Comparison of ENCODE assay signal across 13 cellular contexts in the genomic region with DNA sequence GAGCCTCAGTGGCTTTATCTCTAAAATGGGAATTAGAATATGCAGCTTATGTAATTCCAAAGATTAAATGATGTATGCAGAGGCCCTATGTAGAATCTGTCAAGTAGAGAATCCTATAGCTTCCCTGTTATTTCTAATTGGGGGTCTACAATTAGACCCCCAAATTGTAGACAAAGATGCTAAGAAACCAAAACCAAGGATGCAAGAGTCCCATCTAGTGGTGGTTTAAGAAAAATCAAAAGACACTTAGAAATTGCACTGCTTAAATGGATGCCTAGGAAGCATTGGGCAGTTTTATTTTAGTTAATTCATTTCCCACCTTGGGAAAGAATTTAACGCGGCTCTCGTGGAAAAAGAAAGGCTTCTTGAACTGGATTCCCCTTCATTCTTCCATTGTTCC.
DNase-seq lines count a peak whose midpoint lies in the region; ATAC-seq and TF ChIP-seq lines count a peak whose summit lies in the region.
"Had no signal": no experiment of that assay in that cellular context is flagged by ENCODE, and none has a peak within 500 bp of the region (broad histone marks: within the 10 kb centered on the region; RNA-seq: fewer than 3 reads in every experiment).

No MANE protein-coding gene starts in this region.

- no peak overlapping the region for H3K4me3 ChIP-seq in Loucy (ENCODE audit: low read length, poor library complexity, severe bottlenecking)
- H3K4me3 ChIP-seq in mammary epithelial cell (replicated peaks in 1 of 3; ENCODE audit: insufficient read depth in 1 of 3, low read depth in 2 of 3, low read length in 3 of 3): no peak overlapping the region
- H3K4me3 ChIP-seq: spleen had no signal

- no peak overlapping the region for H3K27ac Mint-ChIP-seq in neural crest cell (ENCODE audit: unreplicated experiment)
- H3K27ac Mint-ChIP-seq in activated naive CD8-positive, alpha-beta T cell treated with anti-CD3 and anti-CD28 coated beads, Interleukin-2, amount 50 U/mL, for 24 hours: no peak overlapping the region

- H3K36me3 ChIP-seq in Loucy (ENCODE audit: insufficient read depth, low read length) (no peaks in the 10 kb centered on the region), mammary epithelial cell (ENCODE audit: insufficient read depth, low read length) (no peaks in the 10 kb centered on the region)
- H3K36me3 ChIP-seq: spleen had no signal

- H3K36me3 Mint-ChIP-seq in neural crest cell (ENCODE audit: low read depth): no peaks in the 10 kb centered on the region
- no peaks in the 10 kb centered on the region for H3K36me3 Mint-ChIP-seq in activated naive CD8-positive, alpha-beta T cell treated with anti-CD3 and anti-CD28 coated beads, Interleukin-2, amount 50 U/mL, for 24 hours (ENCODE audit: low read depth)

- BruUV-seq in mammary epithelial cell (replicated peaks; lab: Mats Ljungman, UMichigan): no TSS peak

- no peak overlapping the region for H3K4me3 Mint-ChIP-seq in neural crest cell
- no peak overlapping the region for H3K4me3 Mint-ChIP-seq in activated naive CD8-positive, alpha-beta T cell treated with anti-CD3 and anti-CD28 coated beads, Interleukin-2, amount 50 U/mL, for 24 hours

- H3K4me1 Mint-ChIP-seq in neural crest cell: no peaks in the 10 kb centered on the region
- no peaks in the 10 kb centered on the region for H3K4me1 Mint-ChIP-seq in activated naive CD8-positive, alpha-beta T cell treated with anti-CD3 and anti-CD28 coated beads, Interleukin-2, amount 50 U/mL, for 24 hours

- dilution Hi-C loops in mammary epithelial cell (cut with HindIII; ENCODE audit: low sequenced_read_pairs): no loop called here

- H3K79me2 ChIP-seq in Loucy (ENCODE audit: insufficient read depth, low read length): no peaks in the 10 kb centered on the region
- no peaks in the 10 kb centered on the region for H3K79me2 ChIP-seq in mammary epithelial cell (ENCODE audit: insufficient read depth, low read length)

- no peaks in the 10 kb centered on the region for H3K9me3 Mint-ChIP-seq in neural crest cell
- no peaks in the 10 kb centered on the region for H3K9me3 Mint-ChIP-seq in activated naive CD8-positive, alpha-beta T cell treated with anti-CD3 and anti-CD28 coated beads, Interleukin-2, amount 50 U/mL, for 24 hours

- H3K4me1 ChIP-seq in Loucy (ENCODE audit: insufficient read depth, low read length, poor library complexity, severe bottlenecking) (no peaks in the 10 kb centered on the region), mammary epithelial cell (ENCODE audit: insufficient read depth, low read length) (no peaks in the 10 kb centered on the region)
- H3K4me1 ChIP-seq: spleen had no signal

- no peak overlapping the region for H3K27ac ChIP-seq in mammary epithelial cell (ENCODE audit: insufficient read depth, low read depth, low read length)
- H3K27ac ChIP-seq: spleen had no signal

- no peak overlapping the region for H3K9ac ChIP-seq in Loucy (ENCODE audit: low read depth, low read length, poor library complexity, severe bottlenecking)
- H3K9ac ChIP-seq in mammary epithelial cell (ENCODE audit: insufficient read depth, low read length): no peak overlapping the region

- intact Hi-C loops in mammary epithelial cell (cut with micrococcal nuclease): loop anchor here (1.0 to 5.0 kb wide), 3 partner anchors 722 to 1514 kb away; no protein-coding TSS in a partner anchor

- H3K27me3 Mint-ChIP-seq in neural crest cell (ENCODE audit: low read depth): peaks cover 58% of the 10 kb centered on the region
- no peaks in the 10 kb centered on the region for H3K27me3 Mint-ChIP-seq in activated naive CD8-positive, alpha-beta T cell treated with anti-CD3 and anti-CD28 coated beads, Interleukin-2, amount 50 U/mL, for 24 hours

- H4K20me1 ChIP-seq in Loucy (ENCODE audit: insufficient read depth, low read length, poor library complexity, severe bottlenecking) (no peaks in the 10 kb centered on the region), mammary epithelial cell (ENCODE audit: insufficient read depth, low read length) (no peaks in the 10 kb centered on the region)

- CTCF ChIA-PET in mammary epithelial cell (lab: Charles Lee; ENCODE audit: low non-redundant PET): no interaction called here

- TF ChIP-seq CTCF in Loucy (conservative IDR thresholded peaks at IDR 0.05; ENCODE audit: low read length): peak; percentile 66
- TF ChIP-seq CTCF in mammary epithelial cell (conservative IDR thresholded peaks at IDR 0.05 in 1 of 2, IDR thresholded peaks at IDR 0.05 in 1 of 2; ENCODE audit: extremely low read depth in 1 of 2, insufficient read depth in 1 of 2, low read depth in 1 of 2, low read length in 2 of 2): peak in 1 of 2 donors; percentile 49
- TF ChIP-seq CTCF in neural crest cell (conservative IDR thresholded peaks at IDR 0.05): peak; percentile 56

- H3K27me3 ChIP-seq in Loucy (ENCODE audit: insufficient read depth, low read length, poor library complexity, severe bottlenecking) (no peaks in the 10 kb centered on the region), mammary epithelial cell (ENCODE audit: insufficient read depth, low read length) (no peaks in the 10 kb centered on the region)
- H3K27me3 ChIP-seq: spleen had no signal

- in situ Hi-C loops in mammary epithelial cell (cut with MboI; ENCODE audit: low sequenced_read_pairs in 2 of 2): loop anchor here in 1 of 2 donors (25.0 kb wide), 1 partner anchor 1512 kb away; no protein-coding TSS in a partner anchor

- WGBS in mammary epithelial cell (ENCODE audit: low coverage, missing lambda C conversion rate): no CpG with 5 or more reads among the region's 3 CpGs

- no peak for ATAC-seq in activated naive CD8-positive, alpha-beta T cell treated with anti-CD3 and anti-CD28 coated beads, Interleukin-2, amount 50 U/mL, for 24 hours
- ATAC-seq in GM19328 (IDR thresholded peaks at IDR 0.05; ENCODE audit: unreplicated experiment): no peak

- H2AFZ ChIP-seq in Loucy (ENCODE audit: low read length): no peak overlapping the region
- H2AFZ ChIP-seq in mammary epithelial cell (ENCODE audit: low read depth, low read length): no peak overlapping the region

- H3F3A ChIP-seq in Loucy (ENCODE audit: low read depth): no peaks in the 10 kb centered on the region

- DNase-seq in DMS53 (lab: John Stamatoyannopoulos, UW) (peak; percentile 24), DMS53 treated with DMSO at 0.1 percent for 48 hours (lab: John Stamatoyannopoulos, UW; ENCODE audit: unreplicated experiment) (no peak), mammary epithelial cell (peak; percentile 1), neural crest cell (ENCODE audit: low read depth, low spot score) (no peak), NCI-H1417 treated with DMSO at 0.1 percent for 48 hours (lab: John Stamatoyannopoulos, UW) (no peak)
- no peak for DNase-seq in activated naive CD8-positive, alpha-beta T cell treated with anti-CD3 and anti-CD28 coated beads, Interleukin-2, amount 50 U/mL, for 24 hours
- DNase-seq: activated CD4-positive, alpha-beta T cell treated with anti-CD3 and anti-CD28 coated beads, Interleukin-2, amount 50 U/mL, for 48 hours; activated naive CD4-positive, alpha-beta T cell; EL; NCI-H2227 treated with DMSO at 0.1 percent for 48 hours; spleen had no signal

- H3K9me3 ChIP-seq in Loucy (ENCODE audit: insufficient read depth, low read depth, low read length) (no peaks in the 10 kb centered on the region), mammary epithelial cell (replicated peaks; ENCODE audit: insufficient read depth, low read length) (no peaks in the 10 kb centered on the region)
- H3K9me3 ChIP-seq: spleen had no signal

- no peak overlapping the region for H3K4me2 ChIP-seq in Loucy (ENCODE audit: low read depth, low read length, poor library complexity, severe bottlenecking)
- H3K4me2 ChIP-seq in mammary epithelial cell (ENCODE audit: insufficient read depth, low read depth, low read length): no peak overlapping the region

- no peaks in the 10 kb centered on the region for H3K9me2 ChIP-seq in Loucy (replicated peaks; ENCODE audit: low read depth, low read length)

Comparison
In these comparisons a context has a peak if more than half of its experiments do, and no peak if none do; other contexts are left out.
1. DNase-seq: peak in DMS53 (single experiment) and mammary epithelial cell (single experiment); none in DMS53 treated with DMSO at 0.1 percent for 48 hours (single experiment), neural crest cell (single experiment), activated naive CD8-positive, alpha-beta T cell treated with anti-CD3 and anti-CD28 coated beads, Interleukin-2, amount 50 U/mL, for 24 hours (single experiment) and NCI-H1417 treated with DMSO at 0.1 percent for 48 hours (single experiment).